14 cellular contexts compared by ENCODE assay signal in genomic region chr15:67746450-67746849, GRCh38.
DNase-seq lines count a peak whose midpoint lies in the region; ATAC-seq and TF ChIP-seq lines count a peak whose summit lies in the region.
"Had no signal": no experiment of that assay in that cellular context is flagged by ENCODE, and none has a peak within 500 bp of the region (broad histone marks: within the 10 kb centered on the region; RNA-seq: fewer than 3 reads in every experiment).

No MANE protein-coding gene starts in this region.

- intact Hi-C loops in prostate gland (cut with DNase I): no loop called here

- TF ChIP-seq CTCF in Loucy (conservative IDR thresholded peaks at IDR 0.05; ENCODE audit: low read length) (no peak), prostate gland (IDR thresholded peaks at IDR 0.05) (no peak), osteocyte (IDR thresholded peaks at IDR 0.05) (no peak)

- peaks cover 2% of the 10 kb centered on the region; the same call in 1 of the 2 replicates for H3F3A ChIP-seq in Loucy (ENCODE audit: low read depth)

- no peak overlapping the region for H3K9ac ChIP-seq in Loucy (ENCODE audit: low read depth, low read length, poor library complexity, severe bottlenecking)

- no peak overlapping the region for H2AFZ ChIP-seq in Loucy (ENCODE audit: low read length)

- no peaks in the 10 kb centered on the region for H3K79me2 ChIP-seq in Loucy (ENCODE audit: insufficient read depth, low read length)

- peak overlapping the region; percentile 25 for H3K4me2 ChIP-seq in Loucy (ENCODE audit: low read depth, low read length, poor library complexity, severe bottlenecking)

- H3K27me3 ChIP-seq in Loucy (ENCODE audit: insufficient read depth, low read length, poor library complexity, severe bottlenecking) (no peaks in the 10 kb centered on the region), prostate gland (replicated peaks; ENCODE audit: insufficient read depth) (no peaks in the 10 kb centered on the region)
- H3K27me3 ChIP-seq: left lung had no signal

- no peaks in the 10 kb centered on the region for H3K27me3 Mint-ChIP-seq in activated T-cell treated with anti-CD3 and anti-CD28 coated beads, Interleukin-2, amount 50 U/mL, for 24 hours
- H3K27me3 Mint-ChIP-seq in osteocyte (ENCODE audit: unreplicated experiment): no peaks in the 10 kb centered on the region
- H3K27me3 Mint-ChIP-seq: effector memory CD8-positive, alpha-beta T cell had no signal

- H3K36me3 Mint-ChIP-seq in activated T-cell treated with anti-CD3 and anti-CD28 coated beads, Interleukin-2, amount 50 U/mL, for 24 hours (ENCODE audit: low read depth): peaks cover 5% of the 10 kb centered on the region
- peaks cover 7% of the 10 kb centered on the region for H3K36me3 Mint-ChIP-seq in osteocyte (ENCODE audit: unreplicated experiment)

- no peaks in the 10 kb centered on the region for H3K9me2 ChIP-seq in Loucy (replicated peaks; ENCODE audit: low read depth, low read length)

- 41% methylated on average over 4 of the region's 4 CpGs for WGBS in prostate gland

- DNase-seq in activated T-cell treated with anti-CD3 and anti-CD28 coated beads, Interleukin-2, amount 50 U/mL, for 24 hours: no peak
- DNase-seq in activated T-cell treated with anti-CD3 and anti-CD28 coated beads, Interleukin-2, amount 50 U/mL, for 1 hour: no peak
- DNase-seq in central memory CD4-positive, alpha-beta T cell: peak; percentile 21
- DNase-seq in prostate gland (ENCODE audit: low spot score) (peak; percentile 66), osteocyte (ENCODE audit: extremely low spot score, unreplicated experiment) (no peak)
- DNase-seq: DMS53; effector memory CD8-positive, alpha-beta T cell; glutamatergic neuron; left lung; NCI-H1092; NCI-H2227 treated with DMSO at 0.1 percent for 48 hours had no signal

- ATAC-seq in GM21381 (IDR thresholded peaks at IDR 0.05; ENCODE audit: unreplicated experiment) (no peak), GM21447 (IDR thresholded peaks at IDR 0.05; ENCODE audit: unreplicated experiment) (no peak)
- ATAC-seq: effector memory CD8-positive, alpha-beta T cell had no signal

- H3K4me1 ChIP-seq in Loucy (ENCODE audit: insufficient read depth, low read length, poor library complexity, severe bottlenecking): peaks cover 54% of the 10 kb centered on the region
- H3K4me1 ChIP-seq in prostate gland (replicated peaks): no peaks in the 10 kb centered on the region

- H3K4me1 Mint-ChIP-seq in activated T-cell treated with anti-CD3 and anti-CD28 coated beads, Interleukin-2, amount 50 U/mL, for 24 hours (ENCODE audit: low read depth): peaks cover 60% of the 10 kb centered on the region
- H3K4me1 Mint-ChIP-seq in osteocyte (ENCODE audit: unreplicated experiment): peaks cover 2% of the 10 kb centered on the region

- H3K4me3 Mint-ChIP-seq in activated T-cell treated with anti-CD3 and anti-CD28 coated beads, Interleukin-2, amount 50 U/mL, for 24 hours: peak overlapping the region; percentile 23
- H3K4me3 Mint-ChIP-seq in osteocyte (ENCODE audit: unreplicated experiment): no peak overlapping the region
- H3K4me3 Mint-ChIP-seq: effector memory CD8-positive, alpha-beta T cell had no signal

- H3K27ac ChIP-seq in prostate gland: no peak overlapping the region

- H3K9me3 Mint-ChIP-seq in activated T-cell treated with anti-CD3 and anti-CD28 coated beads, Interleukin-2, amount 50 U/mL, for 24 hours: no peaks in the 10 kb centered on the region
- no peaks in the 10 kb centered on the region for H3K9me3 Mint-ChIP-seq in osteocyte (ENCODE audit: unreplicated experiment)
- H3K9me3 Mint-ChIP-seq: effector memory CD8-positive, alpha-beta T cell had no signal

- no peak for TF ChIP-seq POLR2A in prostate gland (IDR thresholded peaks at IDR 0.05)

- peak overlapping the region; percentile 83 for H3K27ac Mint-ChIP-seq in activated T-cell treated with anti-CD3 and anti-CD28 coated beads, Interleukin-2, amount 50 U/mL, for 24 hours
- no peak overlapping the region for H3K27ac Mint-ChIP-seq in osteocyte (ENCODE audit: unreplicated experiment)
- H3K27ac Mint-ChIP-seq: effector memory CD8-positive, alpha-beta T cell had no signal

- H3K9me3 ChIP-seq in Loucy (ENCODE audit: insufficient read depth, low read depth, low read length) (no peaks in the 10 kb centered on the region), prostate gland (no peaks in the 10 kb centered on the region)
- H3K9me3 ChIP-seq: left lung had no signal

- H3K36me3 ChIP-seq in Loucy (ENCODE audit: insufficient read depth, low read length) (no peaks in the 10 kb centered on the region; the same call in 1 of the 2 replicates), prostate gland (no peaks in the 10 kb centered on the region)
- H3K36me3 ChIP-seq: left lung had no signal

- H4K20me1 ChIP-seq in Loucy (ENCODE audit: insufficient read depth, low read length, poor library complexity, severe bottlenecking): no peaks in the 10 kb centered on the region

- H3K4me3 ChIP-seq in Loucy (ENCODE audit: low read length, poor library complexity, severe bottlenecking) (no peak overlapping the region), prostate gland (no peak overlapping the region)
- H3K4me3 ChIP-seq: left lung had no signal

Comparison
In these comparisons a context has a peak if more than half of its experiments do, and no peak if none do; other contexts are left out.
1. DNase-seq: peak in central memory CD4-positive, alpha-beta T cell (single experiment) and prostate gland (single experiment); none in activated T-cell treated with anti-CD3 and anti-CD28 coated beads, Interleukin-2, amount 50 U/mL, for 24 hours (single experiment), activated T-cell treated with anti-CD3 and anti-CD28 coated beads, Interleukin-2, amount 50 U/mL, for 1 hour (single experiment) and osteocyte (single experiment).